ENCODE assay signal across 1 cellular context in the genomic region with DNA sequence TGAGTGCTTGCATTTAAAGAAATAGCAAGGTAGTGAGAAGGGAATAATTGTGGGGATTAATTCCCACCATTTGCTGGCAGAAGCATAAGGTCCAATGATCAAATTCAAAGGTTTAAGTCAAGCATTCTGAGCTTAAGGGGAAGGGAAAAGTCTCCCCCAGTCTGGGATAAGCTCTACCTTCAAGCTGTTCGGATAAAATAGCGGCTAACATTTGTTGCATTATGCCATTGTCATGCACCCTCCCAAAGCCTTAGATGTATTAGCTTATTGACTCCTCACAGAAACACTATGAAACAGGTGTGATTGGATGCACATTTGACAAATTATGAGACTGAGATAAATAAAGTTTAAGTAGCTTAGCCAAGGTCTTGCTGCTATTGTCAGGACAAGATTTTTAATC.
TF ChIP-seq lines count a peak whose summit lies in the region.

No MANE protein-coding gene starts in this region.

TF ChIP-seq in GM23338, 12 proteins besides CTCF, POLR2A, EP300 and RAD21:
- TF ChIP-seq, protein P1, sequence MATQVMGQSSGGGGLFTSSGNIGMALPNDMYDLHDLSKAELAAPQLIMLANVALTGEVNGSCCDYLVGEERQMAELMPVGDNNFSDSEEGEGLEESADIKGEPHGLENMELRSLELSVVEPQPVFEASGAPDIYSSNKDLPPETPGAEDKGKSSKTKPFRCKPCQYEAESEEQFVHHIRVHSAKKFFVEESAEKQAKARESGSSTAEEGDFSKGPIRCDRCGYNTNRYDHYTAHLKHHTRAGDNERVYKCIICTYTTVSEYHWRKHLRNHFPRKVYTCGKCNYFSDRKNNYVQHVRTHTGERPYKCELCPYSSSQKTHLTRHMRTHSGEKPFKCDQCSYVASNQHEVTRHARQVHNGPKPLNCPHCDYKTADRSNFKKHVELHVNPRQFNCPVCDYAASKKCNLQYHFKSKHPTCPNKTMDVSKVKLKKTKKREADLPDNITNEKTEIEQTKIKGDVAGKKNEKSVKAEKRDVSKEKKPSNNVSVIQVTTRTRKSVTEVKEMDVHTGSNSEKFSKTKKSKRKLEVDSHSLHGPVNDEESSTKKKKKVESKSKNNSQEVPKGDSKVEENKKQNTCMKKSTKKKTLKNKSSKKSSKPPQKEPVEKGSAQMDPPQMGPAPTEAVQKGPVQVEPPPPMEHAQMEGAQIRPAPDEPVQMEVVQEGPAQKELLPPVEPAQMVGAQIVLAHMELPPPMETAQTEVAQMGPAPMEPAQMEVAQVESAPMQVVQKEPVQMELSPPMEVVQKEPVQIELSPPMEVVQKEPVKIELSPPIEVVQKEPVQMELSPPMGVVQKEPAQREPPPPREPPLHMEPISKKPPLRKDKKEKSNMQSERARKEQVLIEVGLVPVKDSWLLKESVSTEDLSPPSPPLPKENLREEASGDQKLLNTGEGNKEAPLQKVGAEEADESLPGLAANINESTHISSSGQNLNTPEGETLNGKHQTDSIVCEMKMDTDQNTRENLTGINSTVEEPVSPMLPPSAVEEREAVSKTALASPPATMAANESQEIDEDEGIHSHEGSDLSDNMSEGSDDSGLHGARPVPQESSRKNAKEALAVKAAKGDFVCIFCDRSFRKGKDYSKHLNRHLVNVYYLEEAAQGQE (IDR thresholded peaks at IDR 0.05; ENCODE audit: unreplicated experiment): no peak
- TF ChIP-seq, protein P2, sequence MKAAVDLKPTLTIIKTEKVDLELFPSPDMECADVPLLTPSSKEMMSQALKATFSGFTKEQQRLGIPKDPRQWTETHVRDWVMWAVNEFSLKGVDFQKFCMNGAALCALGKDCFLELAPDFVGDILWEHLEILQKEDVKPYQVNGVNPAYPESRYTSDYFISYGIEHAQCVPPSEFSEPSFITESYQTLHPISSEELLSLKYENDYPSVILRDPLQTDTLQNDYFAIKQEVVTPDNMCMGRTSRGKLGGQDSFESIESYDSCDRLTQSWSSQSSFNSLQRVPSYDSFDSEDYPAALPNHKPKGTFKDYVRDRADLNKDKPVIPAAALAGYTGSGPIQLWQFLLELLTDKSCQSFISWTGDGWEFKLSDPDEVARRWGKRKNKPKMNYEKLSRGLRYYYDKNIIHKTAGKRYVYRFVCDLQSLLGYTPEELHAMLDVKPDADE (IDR thresholded peaks at IDR 0.05): no peak
- TF ChIP-seq POLR2AphosphoS5 (IDR thresholded peaks at IDR 0.05; ENCODE audit: low read depth) (no peak), ZNF114 (CRISPR knock-in tag; IDR thresholded peaks at IDR 0.05) (no peak), JUNB (IDR thresholded peaks at IDR 0.05; ENCODE audit: unreplicated experiment) (no peak), NANOG (IDR thresholded peaks at IDR 0.05; ENCODE audit: borderline replicate concordance) (no peak), ZNF331 (CRISPR knock-in tag; IDR thresholded peaks at IDR 0.05; ENCODE audit: low read depth) (no peak), STAT1 (IDR thresholded peaks at IDR 0.05; ENCODE audit: unreplicated experiment) (no peak), EZH2phosphoT487 (IDR thresholded peaks at IDR 0.05; ENCODE audit: unreplicated experiment) (no peak), CREB1 (CRISPR knock-in tag; IDR thresholded peaks at IDR 0.05; ENCODE audit: low read depth) (no peak), EZH2 (IDR thresholded peaks at IDR 0.05; ENCODE audit: low read depth, unreplicated experiment) (no peak)
- TF ChIP-seq, protein P3, sequence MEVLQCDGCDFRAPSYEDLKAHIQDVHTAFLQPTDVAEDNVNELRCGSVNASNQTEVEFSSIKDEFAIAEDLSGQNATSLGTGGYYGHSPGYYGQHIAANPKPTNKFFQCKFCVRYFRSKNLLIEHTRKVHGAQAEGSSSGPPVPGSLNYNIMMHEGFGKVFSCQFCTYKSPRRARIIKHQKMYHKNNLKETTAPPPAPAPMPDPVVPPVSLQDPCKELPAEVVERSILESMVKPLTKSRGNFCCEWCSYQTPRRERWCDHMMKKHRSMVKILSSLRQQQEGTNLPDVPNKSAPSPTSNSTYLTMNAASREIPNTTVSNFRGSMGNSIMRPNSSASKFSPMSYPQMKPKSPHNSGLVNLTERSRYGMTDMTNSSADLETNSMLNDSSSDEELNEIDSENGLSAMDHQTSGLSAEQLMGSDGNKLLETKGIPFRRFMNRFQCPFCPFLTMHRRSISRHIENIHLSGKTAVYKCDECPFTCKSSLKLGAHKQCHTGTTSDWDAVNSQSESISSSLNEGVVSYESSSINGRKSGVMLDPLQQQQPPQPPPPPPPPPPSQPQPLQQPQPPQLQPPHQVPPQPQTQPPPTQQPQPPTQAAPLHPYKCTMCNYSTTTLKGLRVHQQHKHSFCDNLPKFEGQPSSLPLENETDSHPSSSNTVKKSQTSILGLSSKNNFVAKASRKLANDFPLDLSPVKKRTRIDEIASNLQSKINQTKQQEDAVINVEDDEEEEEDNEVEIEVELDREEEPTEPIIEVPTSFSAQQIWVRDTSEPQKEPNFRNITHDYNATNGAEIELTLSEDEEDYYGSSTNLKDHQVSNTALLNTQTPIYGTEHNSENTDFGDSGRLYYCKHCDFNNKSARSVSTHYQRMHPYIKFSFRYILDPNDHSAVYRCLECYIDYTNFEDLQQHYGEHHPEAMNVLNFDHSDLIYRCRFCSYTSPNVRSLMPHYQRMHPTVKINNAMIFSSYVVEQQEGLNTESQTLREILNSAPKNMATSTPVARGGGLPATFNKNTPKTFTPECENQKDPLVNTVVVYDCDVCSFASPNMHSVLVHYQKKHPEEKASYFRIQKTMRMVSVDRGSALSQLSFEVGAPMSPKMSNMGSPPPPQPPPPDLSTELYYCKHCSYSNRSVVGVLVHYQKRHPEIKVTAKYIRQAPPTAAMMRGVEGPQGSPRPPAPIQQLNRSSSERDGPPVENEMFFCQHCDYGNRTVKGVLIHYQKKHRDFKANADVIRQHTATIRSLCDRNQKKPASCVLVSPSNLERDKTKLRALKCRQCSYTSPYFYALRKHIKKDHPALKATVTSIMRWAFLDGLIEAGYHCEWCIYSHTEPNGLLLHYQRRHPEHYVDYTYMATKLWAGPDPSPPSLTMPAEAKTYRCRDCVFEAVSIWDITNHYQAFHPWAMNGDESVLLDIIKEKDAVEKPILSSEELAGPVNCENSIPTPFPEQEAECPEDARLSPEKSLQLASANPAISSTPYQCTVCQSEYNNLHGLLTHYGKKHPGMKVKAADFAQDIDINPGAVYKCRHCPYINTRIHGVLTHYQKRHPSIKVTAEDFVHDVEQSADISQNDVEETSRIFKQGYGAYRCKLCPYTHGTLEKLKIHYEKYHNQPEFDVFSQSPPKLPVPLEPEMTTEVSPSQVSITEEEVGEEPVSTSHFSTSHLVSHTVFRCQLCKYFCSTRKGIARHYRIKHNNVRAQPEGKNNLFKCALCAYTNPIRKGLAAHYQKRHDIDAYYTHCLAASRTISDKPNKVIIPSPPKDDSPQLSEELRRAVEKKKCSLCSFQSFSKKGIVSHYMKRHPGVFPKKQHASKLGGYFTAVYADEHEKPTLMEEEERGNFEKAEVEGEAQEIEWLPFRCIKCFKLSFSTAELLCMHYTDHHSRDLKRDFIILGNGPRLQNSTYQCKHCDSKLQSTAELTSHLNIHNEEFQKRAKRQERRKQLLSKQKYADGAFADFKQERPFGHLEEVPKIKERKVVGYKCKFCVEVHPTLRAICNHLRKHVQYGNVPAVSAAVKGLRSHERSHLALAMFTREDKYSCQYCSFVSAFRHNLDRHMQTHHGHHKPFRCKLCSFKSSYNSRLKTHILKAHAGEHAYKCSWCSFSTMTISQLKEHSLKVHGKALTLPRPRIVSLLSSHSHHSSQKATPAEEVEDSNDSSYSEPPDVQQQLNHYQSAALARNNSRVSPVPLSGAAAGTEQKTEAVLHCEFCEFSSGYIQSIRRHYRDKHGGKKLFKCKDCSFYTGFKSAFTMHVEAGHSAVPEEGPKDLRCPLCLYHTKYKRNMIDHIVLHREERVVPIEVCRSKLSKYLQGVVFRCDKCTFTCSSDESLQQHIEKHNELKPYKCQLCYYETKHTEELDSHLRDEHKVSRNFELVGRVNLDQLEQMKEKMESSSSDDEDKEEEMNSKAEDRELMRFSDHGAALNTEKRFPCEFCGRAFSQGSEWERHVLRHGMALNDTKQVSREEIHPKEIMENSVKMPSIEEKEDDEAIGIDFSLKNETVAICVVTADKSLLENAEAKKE (CRISPR knock-in tag; IDR thresholded peaks at IDR 0.05): no peak
